3 cellular contexts compared by ENCODE assay signal in the genomic region with DNA sequence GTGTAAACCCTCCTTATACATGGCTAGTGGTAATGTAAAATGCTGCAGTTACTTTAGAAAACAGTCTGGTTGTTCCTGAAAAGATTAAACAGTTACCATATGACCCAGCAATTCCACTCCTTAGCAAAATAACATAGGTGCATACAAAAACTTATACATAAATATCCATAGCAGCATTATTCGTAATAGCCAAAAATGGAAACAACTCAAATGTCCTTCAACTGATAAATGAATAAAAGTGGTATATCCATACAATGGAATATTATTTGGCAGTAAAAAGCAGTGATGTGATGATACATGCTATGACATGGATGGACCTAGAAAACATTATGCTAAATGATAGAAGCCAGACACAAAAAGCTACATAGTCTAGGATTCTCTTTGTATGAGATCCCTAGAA.
A peak's percentile ranks its signal among the peaks of the same experiment; 100 is the strongest.
TF ChIP-seq lines count a peak whose summit lies in the region.

No MANE protein-coding gene starts in this region.

TF ChIP-seq in SK-N-SH treated with all-trans-retinoic acid at 6 μM for 48 hours, 23 proteins besides CTCF, POLR2A, EP300 and RAD21:
- TF ChIP-seq ZC3H10 (CRISPR knock-in tag; IDR thresholded peaks at IDR 0.05) (no peak), ZNF8 (CRISPR knock-in tag; IDR thresholded peaks at IDR 0.05) (peak; percentile 87), BACH2 (CRISPR knock-in tag; IDR thresholded peaks at IDR 0.05; ENCODE audit: borderline replicate concordance) (no peak), ZFP3 (CRISPR knock-in tag; IDR thresholded peaks at IDR 0.05) (no peak)
- TF ChIP-seq, protein P1, sequence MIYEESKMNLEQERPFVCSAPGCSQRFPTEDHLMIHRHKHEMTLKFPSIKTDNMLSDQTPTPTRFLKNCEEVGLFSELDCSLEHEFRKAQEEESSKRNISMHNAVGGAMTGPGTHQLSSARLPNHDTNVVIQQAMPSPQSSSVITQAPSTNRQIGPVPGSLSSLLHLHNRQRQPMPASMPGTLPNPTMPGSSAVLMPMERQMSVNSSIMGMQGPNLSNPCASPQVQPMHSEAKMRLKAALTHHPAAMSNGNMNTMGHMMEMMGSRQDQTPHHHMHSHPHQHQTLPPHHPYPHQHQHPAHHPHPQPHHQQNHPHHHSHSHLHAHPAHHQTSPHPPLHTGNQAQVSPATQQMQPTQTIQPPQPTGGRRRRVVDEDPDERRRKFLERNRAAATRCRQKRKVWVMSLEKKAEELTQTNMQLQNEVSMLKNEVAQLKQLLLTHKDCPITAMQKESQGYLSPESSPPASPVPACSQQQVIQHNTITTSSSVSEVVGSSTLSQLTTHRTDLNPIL (CRISPR knock-in tag; IDR thresholded peaks at IDR 0.05; ENCODE audit: low read depth), result no peak

TF ChIP-seq in SK-N-SH, 30 proteins besides CTCF, POLR2A, EP300 and RAD21:
- TF ChIP-seq, protein P2, sequence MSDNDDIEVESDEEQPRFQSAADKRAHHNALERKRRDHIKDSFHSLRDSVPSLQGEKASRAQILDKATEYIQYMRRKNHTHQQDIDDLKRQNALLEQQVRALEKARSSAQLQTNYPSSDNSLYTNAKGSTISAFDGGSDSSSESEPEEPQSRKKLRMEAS (IDR thresholded peaks at IDR 0.05; ENCODE audit: low read depth), result no peak
- TF ChIP-seq, protein P3, sequence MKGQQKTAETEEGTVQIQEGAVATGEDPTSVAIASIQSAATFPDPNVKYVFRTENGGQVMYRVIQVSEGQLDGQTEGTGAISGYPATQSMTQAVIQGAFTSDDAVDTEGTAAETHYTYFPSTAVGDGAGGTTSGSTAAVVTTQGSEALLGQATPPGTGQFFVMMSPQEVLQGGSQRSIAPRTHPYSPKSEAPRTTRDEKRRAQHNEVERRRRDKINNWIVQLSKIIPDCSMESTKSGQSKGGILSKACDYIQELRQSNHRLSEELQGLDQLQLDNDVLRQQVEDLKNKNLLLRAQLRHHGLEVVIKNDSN (IDR thresholded peaks at IDR 0.05; ENCODE audit: borderline replicate concordance, low read depth), result no peak
- no peak for TF ChIP-seq POLR2AphosphoS5 (IDR thresholded peaks at IDR 0.05; ENCODE audit: low read depth, low read length)
- no peak for TF ChIP-seq JUND (IDR thresholded peaks at IDR 0.05)
- no peak for TF ChIP-seq CHD2 (IDR thresholded peaks at IDR 0.05; ENCODE audit: low read length, partially characterized antibody)
- TF ChIP-seq, protein P4, sequence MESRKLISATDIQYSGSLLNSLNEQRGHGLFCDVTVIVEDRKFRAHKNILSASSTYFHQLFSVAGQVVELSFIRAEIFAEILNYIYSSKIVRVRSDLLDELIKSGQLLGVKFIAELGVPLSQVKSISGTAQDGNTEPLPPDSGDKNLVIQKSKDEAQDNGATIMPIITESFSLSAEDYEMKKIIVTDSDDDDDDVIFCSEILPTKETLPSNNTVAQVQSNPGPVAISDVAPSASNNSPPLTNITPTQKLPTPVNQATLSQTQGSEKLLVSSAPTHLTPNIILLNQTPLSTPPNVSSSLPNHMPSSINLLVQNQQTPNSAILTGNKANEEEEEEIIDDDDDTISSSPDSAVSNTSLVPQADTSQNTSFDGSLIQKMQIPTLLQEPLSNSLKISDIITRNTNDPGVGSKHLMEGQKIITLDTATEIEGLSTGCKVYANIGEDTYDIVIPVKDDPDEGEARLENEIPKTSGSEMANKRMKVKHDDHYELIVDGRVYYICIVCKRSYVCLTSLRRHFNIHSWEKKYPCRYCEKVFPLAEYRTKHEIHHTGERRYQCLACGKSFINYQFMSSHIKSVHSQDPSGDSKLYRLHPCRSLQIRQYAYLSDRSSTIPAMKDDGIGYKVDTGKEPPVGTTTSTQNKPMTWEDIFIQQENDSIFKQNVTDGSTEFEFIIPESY (IDR thresholded peaks at IDR 0.05; ENCODE audit: borderline replicate concordance, low read depth), result no peak
- TF ChIP-seq FOXM1 (IDR thresholded peaks at IDR 0.05; ENCODE audit: low read depth), result no peak
- no peak for TF ChIP-seq RCOR1 (IDR thresholded peaks at IDR 0.05; ENCODE audit: low read length)
- no peak for TF ChIP-seq FOSL2 (IDR thresholded peaks at IDR 0.05; ENCODE audit: borderline replicate concordance, low read depth)
- TF ChIP-seq FOXJ3 (CRISPR knock-in tag; IDR thresholded peaks at IDR 0.05), result no peak
- no peak for TF ChIP-seq GABPA (IDR thresholded peaks at IDR 0.05; ENCODE audit: low read depth)
- no peak for TF ChIP-seq ELF1 (IDR thresholded peaks at IDR 0.05)
- no peak for TF ChIP-seq EZH2phosphoT487 (IDR thresholded peaks at IDR 0.05; ENCODE audit: borderline replicate concordance, low read depth)

TF ChIP-seq in HepG2, 621 proteins besides CTCF, POLR2A, EP300 and RAD21:
- TF ChIP-seq CBFB (CRISPR knock-in tag; IDR thresholded peaks at IDR 0.05) (no peak), RBM39 (IDR thresholded peaks at IDR 0.05; ENCODE audit: low read depth, low read length, poor library complexity, severe bottlenecking) (no peak), ZFP37 (CRISPR knock-in tag; IDR thresholded peaks at IDR 0.05; ENCODE audit: borderline replicate concordance) (no peak), ELF1 (CRISPR knock-in tag; IDR thresholded peaks at IDR 0.05) (no peak), NFYB (CRISPR knock-in tag; IDR thresholded peaks at IDR 0.05) (no peak), SRY (CRISPR knock-in tag; IDR thresholded peaks at IDR 0.05) (no peak), RARG (CRISPR knock-in tag; IDR thresholded peaks at IDR 0.05; ENCODE audit: low read depth) (no peak), TCF12 (IDR thresholded peaks at IDR 0.05) (no peak), TCF12 (CRISPR knock-in tag; IDR thresholded peaks at IDR 0.05) (no peak)
- TF ChIP-seq, protein P5, sequence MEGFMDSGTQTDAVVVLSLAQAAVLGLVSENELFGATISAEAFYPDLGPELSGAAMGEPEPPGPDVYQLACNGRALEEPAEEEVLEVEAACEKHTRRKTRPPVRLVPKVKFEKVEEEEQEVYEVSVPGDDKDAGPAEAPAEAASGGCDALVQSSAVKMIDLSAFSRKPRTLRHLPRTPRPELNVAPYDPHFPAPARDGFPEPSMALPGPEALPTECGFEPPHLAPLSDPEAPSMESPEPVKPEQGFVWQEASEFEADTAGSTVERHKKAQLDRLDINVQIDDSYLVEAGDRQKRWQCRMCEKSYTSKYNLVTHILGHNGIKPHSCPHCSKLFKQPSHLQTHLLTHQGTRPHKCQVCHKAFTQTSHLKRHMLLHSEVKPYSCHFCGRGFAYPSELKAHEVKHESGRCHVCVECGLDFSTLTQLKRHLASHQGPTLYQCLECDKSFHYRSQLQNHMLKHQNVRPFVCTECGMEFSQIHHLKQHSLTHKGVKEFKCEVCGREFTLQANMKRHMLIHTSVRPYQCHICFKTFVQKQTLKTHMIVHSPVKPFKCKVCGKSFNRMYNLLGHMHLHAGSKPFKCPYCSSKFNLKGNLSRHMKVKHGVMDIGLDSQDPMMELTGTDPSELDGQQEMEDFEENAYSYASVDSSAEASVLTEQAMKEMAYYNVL (CRISPR knock-in tag; IDR thresholded peaks at IDR 0.05; ENCODE audit: borderline replicate concordance), result no peak
- TF ChIP-seq, protein P6, sequence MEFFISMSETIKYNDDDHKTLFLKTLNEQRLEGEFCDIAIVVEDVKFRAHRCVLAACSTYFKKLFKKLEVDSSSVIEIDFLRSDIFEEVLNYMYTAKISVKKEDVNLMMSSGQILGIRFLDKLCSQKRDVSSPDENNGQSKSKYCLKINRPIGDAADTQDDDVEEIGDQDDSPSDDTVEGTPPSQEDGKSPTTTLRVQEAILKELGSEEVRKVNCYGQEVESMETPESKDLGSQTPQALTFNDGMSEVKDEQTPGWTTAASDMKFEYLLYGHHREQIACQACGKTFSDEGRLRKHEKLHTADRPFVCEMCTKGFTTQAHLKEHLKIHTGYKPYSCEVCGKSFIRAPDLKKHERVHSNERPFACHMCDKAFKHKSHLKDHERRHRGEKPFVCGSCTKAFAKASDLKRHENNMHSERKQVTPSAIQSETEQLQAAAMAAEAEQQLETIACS (CRISPR knock-in tag; IDR thresholded peaks at IDR 0.05), result no peak
- TF ChIP-seq, protein P7, sequence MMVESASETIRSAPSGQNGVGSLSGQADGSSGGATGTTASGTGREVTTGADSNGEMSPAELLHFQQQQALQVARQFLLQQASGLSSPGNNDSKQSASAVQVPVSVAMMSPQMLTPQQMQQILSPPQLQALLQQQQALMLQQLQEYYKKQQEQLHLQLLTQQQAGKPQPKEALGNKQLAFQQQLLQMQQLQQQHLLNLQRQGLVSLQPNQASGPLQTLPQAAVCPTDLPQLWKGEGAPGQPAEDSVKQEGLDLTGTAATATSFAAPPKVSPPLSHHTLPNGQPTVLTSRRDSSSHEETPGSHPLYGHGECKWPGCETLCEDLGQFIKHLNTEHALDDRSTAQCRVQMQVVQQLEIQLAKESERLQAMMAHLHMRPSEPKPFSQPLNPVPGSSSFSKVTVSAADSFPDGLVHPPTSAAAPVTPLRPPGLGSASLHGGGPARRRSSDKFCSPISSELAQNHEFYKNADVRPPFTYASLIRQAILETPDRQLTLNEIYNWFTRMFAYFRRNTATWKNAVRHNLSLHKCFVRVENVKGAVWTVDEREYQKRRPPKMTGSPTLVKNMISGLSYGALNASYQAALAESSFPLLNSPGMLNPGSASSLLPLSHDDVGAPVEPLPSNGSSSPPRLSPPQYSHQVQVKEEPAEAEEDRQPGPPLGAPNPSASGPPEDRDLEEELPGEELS (CRISPR knock-in tag; IDR thresholded peaks at IDR 0.05), result no peak
